Comparison of ENCODE assay signal across 8 cellular contexts in genomic region chr2:236180831-236181453, GRCh38. TPM values are rescaled to one million over a fixed set of nuclear protein-coding genes. Genes with fewer than 3 reads are reported as not detected.
DNase-seq lines count a peak whose midpoint lies in the region; ATAC-seq and TF ChIP-seq lines count a peak whose summit lies in the region.

No MANE protein-coding gene starts in this region.

- DNase-seq in CD8-positive, alpha-beta T cell = peak in 2 of 7 experiments; percentile 20 to 24
- peak; percentile 87 for DNase-seq in NCI-H82 (lab: John Stamatoyannopoulos, UW)
- DNase-seq in adrenal gland = peak; percentile 27 to 71 (median 52)
- peak; percentile 83 for DNase-seq in iPS-NIHi11 (ENCODE audit: low spot score)
- DNase-seq in stimulated activated CD4-positive, alpha-beta T cell treated with anti-CD3 and anti-CD28 coated beads, Interleukin-4, amount 100 ng/mL, for 1 hour = peak; percentile 34
- DNase-seq in foreskin melanocyte = no peak

- H3K36me3 Mint-ChIP-seq in CD8-positive, alpha-beta T cell = no peaks in the 10 kb centered on the region

- no peak overlapping the region for H3K27ac ChIP-seq in CD8-positive, alpha-beta T cell (ENCODE audit: low read depth, low read length)
- H3K27ac ChIP-seq in HEK293 (ENCODE audit: extremely low read depth, low read depth, low read length) (no peak overlapping the region), adrenal gland (no peak overlapping the region)

- no peak overlapping the region for H3K27ac Mint-ChIP-seq in CD8-positive, alpha-beta T cell

- H3K4me3 Mint-ChIP-seq in CD8-positive, alpha-beta T cell = no peak overlapping the region

- POLR2A ChIA-PET in CD8-positive, alpha-beta T cell (lab: Charles Lee) = no interaction called here
- POLR2A ChIA-PET in HEK293 (lab: Yijun Ruan, JAX) = interaction anchor here (1.0 kb wide), 1 partner anchor 401 kb away, joined by 3 read pairs; no protein-coding TSS in a partner anchor

- CTCF ChIA-PET in CD8-positive, alpha-beta T cell (lab: Charles Lee) = interaction anchor here (0.7 kb wide), 2 partner anchors 9 to 559 kb away, joined by 3 read pairs; no protein-coding TSS in a partner anchor
- CTCF ChIA-PET in HEK293 (lab: Yijun Ruan, JAX) = interaction anchor here (0.6 to 8.2 kb wide), 37 partner anchors 9 to 1520 kb away, joined by 3 to 146 read pairs (median 4); no protein-coding TSS in a partner anchor

- peaks cover 63% of the 10 kb centered on the region for H3K27me3 Mint-ChIP-seq in CD8-positive, alpha-beta T cell (ENCODE audit: low read depth)

- peaks cover 18% of the 10 kb centered on the region for H3K27me3 ChIP-seq in CD8-positive, alpha-beta T cell (ENCODE audit: insufficient read depth, low read length)
- H3K27me3 ChIP-seq in adrenal gland = peaks cover 58% of the 10 kb centered on the region

- H3K36me3 ChIP-seq in CD8-positive, alpha-beta T cell (ENCODE audit: insufficient read depth, low read length) = no peaks in the 10 kb centered on the region
- H3K36me3 ChIP-seq in HEK293 (ENCODE audit: control insufficient read depth in 2 of 2, insufficient read depth in 1 of 2, low read length in 2 of 2) (no peaks in the 10 kb centered on the region), adrenal gland (replicated peaks in 1 of 2) (no peaks in the 10 kb centered on the region)

- WGBS in adrenal gland, 4 donors = 21 to 25% (median 24%) methylated on average over 9 of the region's 9 CpGs

- H3K9me3 Mint-ChIP-seq in CD8-positive, alpha-beta T cell = no peaks in the 10 kb centered on the region

- intact Hi-C loops in CD8-positive, alpha-beta T cell (cut with DNase I, micrococcal nuclease) = loop anchor here in 1 of 2 experiments (5.0 kb wide), 1 partner anchor 414 kb away; no protein-coding TSS in a partner anchor
- intact Hi-C loops in adrenal gland (cut with DNase I) = loop anchor here in 1 of 2 donors (5.0 kb wide), 1 partner anchor 404 kb away; no protein-coding TSS in a partner anchor

- H3K9me3 ChIP-seq in CD8-positive, alpha-beta T cell (ENCODE audit: low read length) = no peaks in the 10 kb centered on the region
- H3K9me3 ChIP-seq in HEK293 (ENCODE audit: control insufficient read depth, insufficient read depth, low read depth, low read length) (no peaks in the 10 kb centered on the region), adrenal gland (replicated peaks in 1 of 3) (no peaks in the 10 kb centered on the region)

- H3K4me3 ChIP-seq in CD8-positive, alpha-beta T cell (ENCODE audit: low read depth, low read length) = no peak overlapping the region
- H3K4me3 ChIP-seq in HEK293 (ENCODE audit: low read depth, low read length) (no peak overlapping the region), adrenal gland (no peak overlapping the region)

- TF ChIP-seq POLR2A in adrenal gland (IDR thresholded peaks at IDR 0.05) = no peak

- H3K4me1 ChIP-seq in CD8-positive, alpha-beta T cell (ENCODE audit: insufficient read depth, low read length) = peaks cover 8% of the 10 kb centered on the region
- H3K4me1 ChIP-seq in HEK293 (ENCODE audit: control insufficient read depth, insufficient read depth, low read length) = peaks cover 4% of the 10 kb centered on the region; the same call in 1 of the 2 replicates
- peaks cover 5 to 17% of the 10 kb centered on the region in 2 donors for H3K4me1 ChIP-seq in adrenal gland (replicated peaks in 1 of 2)

- peaks cover 14% of the 10 kb centered on the region for H3K4me1 Mint-ChIP-seq in CD8-positive, alpha-beta T cell (ENCODE audit: low read depth)

- no peak for ATAC-seq in CD8-positive, alpha-beta T cell
- ATAC-seq in HG03460 (IDR thresholded peaks at IDR 0.05; ENCODE audit: unreplicated experiment) = no peak

- peak; percentile 38 for TF ChIP-seq CTCF in CD8-positive, alpha-beta T cell (IDR thresholded peaks at IDR 0.05)
- peak; percentile 33; the same call in 1 of the 2 replicates for TF ChIP-seq CTCF in HEK293 (tag by site-specific recombination; IDR thresholded peaks at IDR 0.05)
- peak; percentile 45 to 70 (median 60) for TF ChIP-seq CTCF in adrenal gland (IDR thresholded peaks at IDR 0.05)

TF ChIP-seq in HEK293, 187 proteins besides CTCF, POLR2A, EP300 and RAD21:
- no peak for TF ChIP-seq ZNF214 (tag by site-specific recombination; IDR thresholded peaks at IDR 0.05; ENCODE audit: borderline replicate concordance)
- TF ChIP-seq ZNF654 (tag by site-specific recombination; IDR thresholded peaks at IDR 0.05; ENCODE audit: low read depth) = peak; percentile 72
- 0 out of 2 replicates have a peak, but pooled peaks have one; percentile 13 for TF ChIP-seq KLF10 (tag by site-specific recombination; IDR thresholded peaks at IDR 0.05)
- TF ChIP-seq, protein P1, sequence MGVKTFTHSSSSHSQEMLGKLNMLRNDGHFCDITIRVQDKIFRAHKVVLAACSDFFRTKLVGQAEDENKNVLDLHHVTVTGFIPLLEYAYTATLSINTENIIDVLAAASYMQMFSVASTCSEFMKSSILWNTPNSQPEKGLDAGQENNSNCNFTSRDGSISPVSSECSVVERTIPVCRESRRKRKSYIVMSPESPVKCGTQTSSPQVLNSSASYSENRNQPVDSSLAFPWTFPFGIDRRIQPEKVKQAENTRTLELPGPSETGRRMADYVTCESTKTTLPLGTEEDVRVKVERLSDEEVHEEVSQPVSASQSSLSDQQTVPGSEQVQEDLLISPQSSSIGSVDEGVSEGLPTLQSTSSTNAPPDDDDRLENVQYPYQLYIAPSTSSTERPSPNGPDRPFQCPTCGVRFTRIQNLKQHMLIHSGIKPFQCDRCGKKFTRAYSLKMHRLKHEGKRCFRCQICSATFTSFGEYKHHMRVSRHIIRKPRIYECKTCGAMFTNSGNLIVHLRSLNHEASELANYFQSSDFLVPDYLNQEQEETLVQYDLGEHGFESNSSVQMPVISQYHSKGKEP (tag by site-specific recombination; IDR thresholded peaks at IDR 0.05) = no peak
- peak; percentile 48; the same call in 1 of the 2 replicates for TF ChIP-seq IKZF3 (tag by site-specific recombination; IDR thresholded peaks at IDR 0.05)
TF ChIP-seq in HEK293: peak in this region for 3.

RNA-seq across cellular contexts. Expression of gene GBX2, which starts 12.8 kb away (rescaled TPM):
- total RNA-seq in CD8-positive, alpha-beta T cell = not detected
- not detected for total RNA-seq in adrenal gland
- polyA plus RNA-seq in adrenal gland = not detected
